Comparison of ENCODE assay signal across 1 cellular context in the genomic region with DNA sequence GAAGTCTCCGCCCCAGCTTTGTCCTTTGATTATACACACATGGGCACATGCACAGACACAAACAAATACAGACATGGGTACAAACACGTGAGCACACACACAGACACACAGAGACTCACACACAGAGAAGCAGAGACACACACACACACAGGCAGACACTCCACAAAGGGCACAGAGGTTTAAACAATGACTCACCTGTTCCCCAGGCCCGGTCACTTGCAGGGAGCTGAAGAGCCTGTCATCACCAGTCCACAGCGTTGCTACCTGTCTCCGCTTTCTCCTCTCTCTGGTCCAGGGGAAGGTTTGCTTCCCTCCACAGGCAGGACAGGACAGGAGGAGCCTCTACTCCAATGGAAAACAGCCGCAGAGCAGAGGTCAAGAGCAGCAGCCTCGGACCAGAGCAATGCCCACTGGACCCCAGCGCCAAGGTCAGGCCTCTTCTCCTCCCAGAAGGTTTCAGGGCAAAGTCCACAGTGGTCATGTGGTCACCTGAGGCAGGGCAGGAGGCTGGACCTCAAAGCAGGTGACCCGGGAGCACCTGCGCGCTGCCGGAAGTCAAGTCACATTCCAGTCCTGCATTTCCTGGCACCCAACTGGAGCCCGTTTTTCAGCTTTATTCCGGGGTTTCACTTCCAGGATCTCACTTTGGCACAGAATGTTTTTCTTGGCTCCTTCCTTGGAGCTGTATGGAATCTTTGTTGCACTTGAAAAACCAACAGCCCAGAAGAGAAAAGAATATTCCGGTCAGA.
TF ChIP-seq lines count a peak whose summit lies in the region.

RAB17 (minus strand) TSS at position 463 of the 749 bp plus-strand sequence. CDS start 4,580 bp downstream, outside the sequence.

TF ChIP-seq in WTC11, 78 proteins besides CTCF, POLR2A, EP300 and RAD21 (continued from another document):
- TF ChIP-seq AR (CRISPR knock-in tag; IDR thresholded peaks at IDR 0.05) (no peak), FOXK1 (CRISPR knock-in tag; IDR thresholded peaks at IDR 0.05) (peak; percentile 39; the same call in 1 of the 2 replicates), MYBL2 (CRISPR knock-in tag; IDR thresholded peaks at IDR 0.05) (0 out of 2 replicates have a peak, but pooled peaks have one; percentile 32), PRRX2 (CRISPR knock-in tag; IDR thresholded peaks at IDR 0.05) (no peak), ETV6 (CRISPR knock-in tag; IDR thresholded peaks at IDR 0.05) (peak; percentile 43; the same call in 1 of the 2 replicates), ATF1 (CRISPR knock-in tag; IDR thresholded peaks at IDR 0.05) (no peak), ELF4 (CRISPR knock-in tag; IDR thresholded peaks at IDR 0.05; ENCODE audit: low read depth) (no peak), USF2 (CRISPR knock-in tag; IDR thresholded peaks at IDR 0.05) (peak; percentile 86), TEAD1 (CRISPR knock-in tag; IDR thresholded peaks at IDR 0.05) (peak; percentile 79), MXD4 (CRISPR knock-in tag; IDR thresholded peaks at IDR 0.05; ENCODE audit: borderline replicate concordance) (no peak), ZNF232 (CRISPR knock-in tag; IDR thresholded peaks at IDR 0.05) (peak; percentile 69; the same call in 1 of the 2 replicates), TCF7 (CRISPR knock-in tag; IDR thresholded peaks at IDR 0.05; ENCODE audit: low read depth) (no peak), ZNF263 (CRISPR knock-in tag; IDR thresholded peaks at IDR 0.05; ENCODE audit: low read depth) (no peak), NR3C1 (CRISPR knock-in tag; conservative IDR thresholded peaks at IDR 0.05; ENCODE audit: low read depth) (no peak)
- TF ChIP-seq, protein P1, sequence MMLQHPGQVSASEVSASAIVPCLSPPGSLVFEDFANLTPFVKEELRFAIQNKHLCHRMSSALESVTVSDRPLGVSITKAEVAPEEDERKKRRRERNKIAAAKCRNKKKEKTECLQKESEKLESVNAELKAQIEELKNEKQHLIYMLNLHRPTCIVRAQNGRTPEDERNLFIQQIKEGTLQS (CRISPR knock-in tag; conservative IDR thresholded peaks at IDR 0.05): no peak
- TF ChIP-seq, protein P2, sequence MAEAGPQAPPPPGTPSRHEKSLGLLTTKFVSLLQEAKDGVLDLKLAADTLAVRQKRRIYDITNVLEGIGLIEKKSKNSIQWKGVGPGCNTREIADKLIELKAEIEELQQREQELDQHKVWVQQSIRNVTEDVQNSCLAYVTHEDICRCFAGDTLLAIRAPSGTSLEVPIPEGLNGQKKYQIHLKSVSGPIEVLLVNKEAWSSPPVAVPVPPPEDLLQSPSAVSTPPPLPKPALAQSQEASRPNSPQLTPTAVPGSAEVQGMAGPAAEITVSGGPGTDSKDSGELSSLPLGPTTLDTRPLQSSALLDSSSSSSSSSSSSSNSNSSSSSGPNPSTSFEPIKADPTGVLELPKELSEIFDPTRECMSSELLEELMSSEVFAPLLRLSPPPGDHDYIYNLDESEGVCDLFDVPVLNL (CRISPR knock-in tag; IDR thresholded peaks at IDR 0.05; ENCODE audit: borderline replicate concordance, low read depth): no peak
